In genomic region chr9:130885422-130886375, GRCh38 we compare ENCODE assay signal across 2 cellular contexts.
TF ChIP-seq lines count a peak whose summit lies in the region.

No MANE protein-coding gene starts in this region.

TF ChIP-seq in HepG2, 621 proteins besides CTCF, POLR2A, EP300 and RAD21:
- TF ChIP-seq RFX5 (IDR thresholded peaks at IDR 0.05; ENCODE audit: low read depth, low read length) = peak; percentile 45; the same call in 1 of the 2 replicates
- TF ChIP-seq TCF7L2 (IDR thresholded peaks at IDR 0.05; ENCODE audit: low read depth, low read length) = no peak
- TF ChIP-seq AGO2 (optimal IDR thresholded peaks at IDR 0.05; ENCODE audit: low read depth, low read length) = peak; percentile 48
- TF ChIP-seq ZNF709 (CRISPR knock-in tag; IDR thresholded peaks at IDR 0.05) = no peak

TF ChIP-seq in H1, 55 proteins besides CTCF, POLR2A, EP300 and RAD21:
- TF ChIP-seq GTF2F1 (IDR thresholded peaks at IDR 0.05; ENCODE audit: borderline replicate concordance, low read depth, low read length) (no peak), KDM1A (IDR thresholded peaks at IDR 0.05; ENCODE audit: borderline replicate concordance, low read length) (no peak), SAP30 (IDR thresholded peaks at IDR 0.05; ENCODE audit: insufficient read depth, insufficient replicate concordance, low read length) (no peak), RFX5 (IDR thresholded peaks at IDR 0.05; ENCODE audit: borderline replicate concordance, low read depth, low read length) (peak; percentile 78), TCF12 (IDR thresholded peaks at IDR 0.05; ENCODE audit: low read depth, low read length) (no peak)
TF ChIP-seq in H1: peak in this region for 1.
